In the genomic region with DNA sequence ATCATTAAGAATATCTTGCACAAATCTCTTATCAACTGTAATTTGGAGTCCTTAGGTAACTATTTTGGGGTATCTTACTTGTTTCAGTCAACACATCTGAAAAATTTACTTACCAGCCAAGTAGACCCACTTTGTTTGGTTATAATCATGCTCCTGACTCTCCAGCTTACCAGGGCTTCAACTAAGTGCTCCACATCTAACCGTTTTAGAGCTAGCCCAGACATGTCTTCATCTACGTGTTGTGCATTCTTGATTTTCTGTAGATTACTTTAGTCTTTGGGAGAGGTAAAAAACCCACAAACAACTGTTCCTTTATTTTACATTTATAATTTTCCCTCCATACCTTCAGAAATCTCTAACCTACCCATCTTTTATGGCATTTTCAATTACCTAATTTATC, we compare ENCODE assay signal across 28 cellular contexts.
"Had no signal": no experiment of that assay in that cellular context is flagged by ENCODE, and none has a peak within 500 bp of the region (broad histone marks: within the 10 kb centered on the region; RNA-seq: fewer than 3 reads in every experiment).

No MANE protein-coding gene starts in this region.

- H3K4me1 ChIP-seq: colonic mucosa, left ventricle myocardium inferior, parathyroid adenoma, psoas muscle, sigmoid colon, stomach, thyroid gland, upper lobe of left lung, vagina had no signal

- H3K36me3 ChIP-seq: colonic mucosa, thyroid gland had no signal

- H3K27me3 ChIP-seq: colonic mucosa, sigmoid colon, stomach, thyroid gland, upper lobe of left lung, vagina had no signal

- H3K9me3 Mint-ChIP-seq: activated naive CD4-positive, alpha-beta T cell treated with anti-CD3 and anti-CD28 coated beads, Interleukin-2, amount 50 U/mL, for 72 hours; activated T-cell treated with anti-CD3 and anti-CD28 coated beads, Interleukin-2, amount 50 U/mL, for 72 hours; neural crest cell; stimulated activated memory B cell treated with anti-CD40 and anti-IgM and Interleukin-4, amounts not matched to agents 10 μg/mL and 1 μg/mL and 100 μg/mL, for 72 hours had no signal

- H3K36me3 Mint-ChIP-seq: activated naive CD4-positive, alpha-beta T cell treated with anti-CD3 and anti-CD28 coated beads, Interleukin-2, amount 50 U/mL, for 72 hours had no signal

- ATAC-seq: activated CD4-positive, alpha-beta T cell treated with anti-CD3 and anti-CD28 coated beads for 36 hours; activated CD8-positive, alpha-beta memory T cell treated with anti-CD3 and anti-CD28 coated beads, Interleukin-2, amount 10 ng/mL, durations not matched to agents 7 days and 5 days; activated CD8-positive, alpha-beta T cell treated with anti-CD3 and anti-CD28 coated beads, Interleukin-2, amount 10 ng/mL, durations not matched to agents 7 days and 5 days; activated naive CD4-positive, alpha-beta T cell treated with anti-CD3 and anti-CD28 coated beads, Interleukin-2, amount 50 U/mL, for 72 hours; activated T-cell treated with anti-CD3 and anti-CD28 coated beads, Interleukin-2, amount 50 U/mL, for 72 hours; naive thymus-derived CD4-positive, alpha-beta T cell; psoas muscle; stimulated activated memory B cell treated with anti-CD40 and anti-IgM and Interleukin-4, amounts not matched to agents 10 μg/mL and 1 μg/mL and 100 μg/mL, for 72 hours had no signal

- H3K27ac Mint-ChIP-seq: activated CD4-positive, alpha-beta T cell treated with anti-CD3 and anti-CD28 coated beads for 36 hours; activated CD8-positive, alpha-beta memory T cell treated with anti-CD3 and anti-CD28 coated beads, Interleukin-2, amount 10 ng/mL, durations not matched to agents 7 days and 5 days; activated CD8-positive, alpha-beta T cell treated with anti-CD3 and anti-CD28 coated beads, Interleukin-2, amount 10 ng/mL, durations not matched to agents 7 days and 5 days; activated naive CD4-positive, alpha-beta T cell treated with anti-CD3 and anti-CD28 coated beads, Interleukin-2, amount 50 U/mL, for 72 hours; activated T-cell treated with anti-CD3 and anti-CD28 coated beads, Interleukin-2, amount 50 U/mL, for 72 hours; naive thymus-derived CD4-positive, alpha-beta T cell had no signal

- H3K27me3 Mint-ChIP-seq: activated CD4-positive, alpha-beta T cell treated with anti-CD3 and anti-CD28 coated beads for 36 hours; activated CD8-positive, alpha-beta memory T cell treated with anti-CD3 and anti-CD28 coated beads, Interleukin-2, amount 10 ng/mL, durations not matched to agents 7 days and 5 days; naive thymus-derived CD4-positive, alpha-beta T cell; stimulated activated memory B cell treated with anti-CD40 and anti-IgM and Interleukin-4, amounts not matched to agents 10 μg/mL and 1 μg/mL and 100 μg/mL, for 72 hours had no signal

- H3K9me3 ChIP-seq: colonic mucosa, left ventricle myocardium inferior, psoas muscle, sigmoid colon, stomach, thyroid gland, upper lobe of left lung, vagina had no signal

- H3K4me3 ChIP-seq: colonic mucosa, left ventricle myocardium inferior, lung, psoas muscle, sigmoid colon, stomach, thyroid gland, upper lobe of left lung, vagina had no signal

- H3K4me1 Mint-ChIP-seq: activated CD4-positive, alpha-beta T cell treated with anti-CD3 and anti-CD28 coated beads for 36 hours; activated CD8-positive, alpha-beta memory T cell treated with anti-CD3 and anti-CD28 coated beads, Interleukin-2, amount 10 ng/mL, durations not matched to agents 7 days and 5 days; neural crest cell had no signal

- H3K4me3 Mint-ChIP-seq: activated CD4-positive, alpha-beta T cell treated with anti-CD3 and anti-CD28 coated beads for 36 hours; activated CD8-positive, alpha-beta memory T cell treated with anti-CD3 and anti-CD28 coated beads, Interleukin-2, amount 10 ng/mL, durations not matched to agents 7 days and 5 days; activated CD8-positive, alpha-beta T cell treated with anti-CD3 and anti-CD28 coated beads, Interleukin-2, amount 10 ng/mL, durations not matched to agents 7 days and 5 days; activated T-cell treated with anti-CD3 and anti-CD28 coated beads, Interleukin-2, amount 50 U/mL, for 72 hours; naive thymus-derived CD4-positive, alpha-beta T cell; neural crest cell; stimulated activated memory B cell treated with anti-CD40 and anti-IgM and Interleukin-4, amounts not matched to agents 10 μg/mL and 1 μg/mL and 100 μg/mL, for 72 hours had no signal

- H3K27ac ChIP-seq: colonic mucosa, left ventricle myocardium inferior, parathyroid adenoma, psoas muscle, sigmoid colon, stomach, thyroid gland, upper lobe of left lung, vagina had no signal

- DNase-seq: activated CD4-positive, alpha-beta T cell treated with anti-CD3 and anti-CD28 coated beads for 36 hours; activated CD4-positive, CD25-positive, alpha-beta regulatory T cell; activated CD8-positive, alpha-beta memory T cell treated with anti-CD3 and anti-CD28 coated beads, Interleukin-2, amount 10 ng/mL, durations not matched to agents 7 days and 5 days; activated CD8-positive, alpha-beta T cell treated with anti-CD3 and anti-CD28 coated beads, Interleukin-2, amount 10 ng/mL, durations not matched to agents 7 days and 5 days; activated naive CD4-positive, alpha-beta T cell; activated T-cell treated with anti-CD3 and anti-CD28 coated beads, Interleukin-2, amount 50 U/mL, for 72 hours; cerebellar nuclear complex; colonic mucosa; effector CD8-positive, alpha-beta T cell; foreskin fibroblast; left ventricle myocardium inferior; naive thymus-derived CD4-positive, alpha-beta T cell; occipital lobe; psoas muscle; sigmoid colon; small intestine; stimulated activated CD4-positive, alpha-beta T cell treated with anti-CD3 and anti-CD28 coated beads, Interleukin-1b, Interleukin-23, amount 100 ng/mL, for 48 hours; stimulated activated CD4-positive, alpha-beta T cell treated with anti-CD3 and anti-CD28 coated beads, Interleukin-4, amount 100 ng/mL, for 4 hours; stimulated activated CD8-positive, alpha-beta memory T cell treated with anti-CD3 and anti-CD28 coated beads, Interleukin-4, amount 100 ng/mL, for 48 hours; stomach; thyroid gland; upper lobe of left lung had no signal
